ENCODE assay signal across 8 cellular contexts in the genomic region with DNA sequence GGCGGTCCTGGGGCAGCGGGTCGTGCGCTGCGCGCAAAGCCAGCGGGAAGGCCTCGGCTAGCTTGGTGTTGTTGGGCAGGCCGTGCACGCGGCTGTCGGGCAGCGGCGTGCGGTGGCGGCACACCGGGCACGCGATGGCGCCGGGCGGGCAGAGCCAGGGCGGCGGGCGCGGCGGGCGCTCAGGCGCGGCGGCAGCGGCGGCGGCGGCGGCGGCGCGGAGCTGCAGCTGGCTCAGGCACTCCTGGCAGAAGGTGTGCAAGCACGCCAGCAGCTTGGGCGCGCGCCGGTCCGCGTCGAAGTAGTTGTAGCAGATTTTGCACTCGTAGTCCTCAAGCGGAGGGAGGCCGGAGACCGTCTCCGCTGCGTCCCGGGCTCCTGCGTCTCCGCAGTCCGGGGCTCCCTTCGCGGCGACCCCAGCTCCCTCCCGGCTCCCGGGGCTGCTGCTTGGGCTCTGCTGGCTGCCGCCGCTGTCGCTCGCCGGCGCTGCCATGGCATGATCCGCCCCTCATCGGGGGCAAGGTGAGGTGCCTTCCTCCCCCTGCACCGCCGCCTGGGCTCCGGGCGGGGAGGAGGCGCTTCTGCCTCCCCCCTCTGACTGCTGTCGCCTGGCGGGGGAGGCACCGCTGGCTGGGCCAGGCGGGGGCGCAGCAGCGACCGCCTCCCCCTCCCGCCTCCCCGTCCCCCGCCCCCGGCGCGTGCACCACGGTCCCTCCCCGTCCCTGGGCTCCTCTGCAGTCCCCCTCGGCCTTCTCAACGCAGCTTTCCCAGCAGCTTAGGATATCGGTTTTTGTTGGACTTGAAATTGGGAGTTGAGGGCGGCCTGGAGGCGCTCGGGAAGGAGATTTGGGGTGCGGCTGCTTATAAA. TPM values are rescaled to one million over a fixed set of nuclear protein-coding genes. Genes with fewer than 3 reads are reported as not detected.
DNase-seq lines count a peak whose midpoint lies in the region; ATAC-seq, FAIRE-seq and TF ChIP-seq lines count a peak whose summit lies in the region.

No MANE protein-coding gene starts in this region.

- peak overlapping the region in 1 of 2 donors; percentile 50 for H3K9ac ChIP-seq in colonic mucosa (ENCODE audit: low read depth in 2 of 2, low read length in 2 of 2)

- H3K27ac ChIP-seq in colonic mucosa, result no peak overlapping the region
- H3K27ac ChIP-seq in mesodermal cell (ENCODE audit: low read depth, low read length, severe bottlenecking), result no peak overlapping the region

- H3K36me3 ChIP-seq in colonic mucosa, result no peaks in the 10 kb centered on the region
- no peaks in the 10 kb centered on the region for H3K36me3 ChIP-seq in mesodermal cell (ENCODE audit: control insufficient read depth, insufficient read depth, low read length)

- WGBS in mesodermal cell (ENCODE audit: insufficient coverage in 2 of 2), 2 experiments, result 0 to 1% methylated on average over 39 to 70 of the region's 97 CpGs

- FAIRE-seq in HTR-8/SVneo (lab: Jason Lieb, UNC), result no peak

- H3K4me1 ChIP-seq in colonic mucosa, result no peaks in the 10 kb centered on the region
- no peaks in the 10 kb centered on the region for H3K4me1 ChIP-seq in mesodermal cell (ENCODE audit: control insufficient read depth, insufficient read depth, low read length, poor library complexity, severe bottlenecking)

- intact Hi-C loops in colonic mucosa (cut with DNase I), result loop anchor here (5.0 to 10.0 kb wide), 3 partner anchors 165 to 292 kb away; no protein-coding TSS in a partner anchor

- TF ChIP-seq CTCF in colonic mucosa (IDR thresholded peaks at IDR 0.05), result no peak

- DNase-seq in DMS 273 treated with DMSO at 0.1 percent for 48 hours (lab: John Stamatoyannopoulos, UW), result peak; percentile 30
- peak; percentile 56 for DNase-seq in NCI-H774 (lab: John Stamatoyannopoulos, UW)
- DNase-seq in colonic mucosa, result peak; percentile 25
- DNase-seq in HTR-8/SVneo (ENCODE audit: insufficient read length, low spot score), result no peak
- DNase-seq in HCEC 1CT, result no peak

- H3K27me3 ChIP-seq in colonic mucosa, result peaks cover 15% of the 10 kb centered on the region

- ATAC-seq in GM19025 (IDR thresholded peaks at IDR 0.05; ENCODE audit: low read depth, unreplicated experiment) (peak; percentile 46), HG03103 (IDR thresholded peaks at IDR 0.05; ENCODE audit: low read depth, unreplicated experiment) (peak; percentile 36)

- H3K9me3 ChIP-seq in colonic mucosa, result no peaks in the 10 kb centered on the region
- no peaks in the 10 kb centered on the region for H3K9me3 ChIP-seq in mesodermal cell (ENCODE audit: control insufficient read depth, low read length)

- H3K4me3 ChIP-seq in colonic mucosa (peak overlapping the region; percentile 56), mesodermal cell (ENCODE audit: extremely low read depth, insufficient read depth, low read length, poor library complexity, severe bottlenecking) (peak overlapping the region; percentile 29)

RNA-seq across cellular contexts. Expression of a gene that starts 21.0 kb away (rescaled TPM):
- under 1 TPM in 1 of 2 donors, not detected in 1; 0.16 TPM for total RNA-seq in colonic mucosa
- 13.7 TPM for polyA plus RNA-seq in mesodermal cell (2013, experiment 1 of 2)
- polyA plus RNA-seq in mesodermal cell (2013, experiment 2 of 2), result 10.5 TPM

Comparison
In these comparisons a context has a peak if more than half of its experiments do, and no peak if none do; other contexts are left out.
1. DNase-seq: peak in DMS 273 treated with DMSO at 0.1 percent for 48 hours (single experiment), NCI-H774 (single experiment) and colonic mucosa (single experiment); none in HTR-8/SVneo (single experiment) and HCEC 1CT (single experiment).